Comparison of ENCODE assay signal across 11 cellular contexts in genomic region chr5:100550531-100551036, GRCh38. TPM values are rescaled to one million over a fixed set of nuclear protein-coding genes. Genes with fewer than 3 reads are reported as not detected.
DNase-seq lines count a peak whose midpoint lies in the region; ATAC-seq, FAIRE-seq and TF ChIP-seq lines count a peak whose summit lies in the region.
"Had no signal": no experiment of that assay in that cellular context is flagged by ENCODE, and none has a peak within 500 bp of the region (broad histone marks: within the 10 kb centered on the region; RNA-seq: fewer than 3 reads in every experiment).

No MANE protein-coding gene starts in this region.

- no peak overlapping the region for H3K9ac ChIP-seq in kidney (ENCODE audit: low read length in 2 of 2)

- H3K4me1 ChIP-seq in foreskin keratinocyte (peaks cover 20% of the 10 kb centered on the region), kidney (ENCODE audit: control insufficient read depth in 1 of 2, insufficient read depth in 1 of 2, low read depth in 1 of 2, low read length in 2 of 2) (no peaks in the 10 kb centered on the region)
- H3K4me1 ChIP-seq: right atrium auricular region had no signal

- H3K36me3 ChIP-seq in kidney (ENCODE audit: control insufficient read depth in 1 of 2, insufficient read depth in 2 of 2, low read length in 2 of 2), result no peaks in the 10 kb centered on the region
- H3K36me3 ChIP-seq: right atrium auricular region had no signal

- 78 to 100% methylated on average over 1 of the region's 1 CpG for WGBS in lower leg skin, 2 donors

- intact Hi-C loops in lower leg skin (cut with DNase I; ENCODE audit: low total_unique reads), result no loop called here
- intact Hi-C loops in kidney (cut with DNase I), result no loop called here
- intact Hi-C loops in sciatic nerve (cut with DNase I), result no loop called here

- H3K4me3 ChIP-seq in lower leg skin (ENCODE audit: low read depth, poor library complexity, severe bottlenecking), result no peak overlapping the region
- H3K4me3 ChIP-seq in kidney (ENCODE audit: low read length in 2 of 2), result no peak overlapping the region
- H3K4me3 ChIP-seq: right atrium auricular region had no signal

- TF ChIP-seq CTCF in foreskin keratinocyte (conservative IDR thresholded peaks at IDR 0.05) (no peak), lower leg skin (IDR thresholded peaks at IDR 0.05) (no peak), kidney (IDR thresholded peaks at IDR 0.05; ENCODE audit: borderline replicate concordance, extremely low read depth, insufficient read depth) (no peak)

- no peak for FAIRE-seq in kidney (lab: Jason Lieb, UNC)

- DNase-seq in foreskin keratinocyte, result peak; percentile 47 to 71
- no peak for DNase-seq in NCI-H526 (lab: John Stamatoyannopoulos, UW)
- DNase-seq in lower leg skin (ENCODE audit: low spot score in 2 of 2), result no peak
- DNase-seq in kidney, result no peak
- no peak for DNase-seq in sciatic nerve (ENCODE audit: low spot score)
- DNase-seq: NCI-H2107, trophoblast cell had no signal

- no peak for TF ChIP-seq POLR2A in lower leg skin (IDR thresholded peaks at IDR 0.05)

- H3K27ac ChIP-seq in foreskin keratinocyte (peak overlapping the region; percentile 33), kidney (ENCODE audit: low read depth in 2 of 2, low read length in 2 of 2) (no peak overlapping the region)
- H3K27ac ChIP-seq: right atrium auricular region had no signal

- H3K9me3 ChIP-seq in kidney (ENCODE audit: control insufficient read depth in 1 of 2, low read length in 2 of 2), result no peaks in the 10 kb centered on the region
- H3K9me3 ChIP-seq: right atrium auricular region had no signal

- no peaks in the 10 kb centered on the region for H3K27me3 ChIP-seq in foreskin keratinocyte
- H3K27me3 ChIP-seq: right atrium auricular region had no signal

- ATAC-seq in GM18502 (IDR thresholded peaks at IDR 0.05; ENCODE audit: poor library complexity, unreplicated experiment) (peak; percentile 96), GM21529 (IDR thresholded peaks at IDR 0.05; ENCODE audit: unreplicated experiment) (peak; percentile 94), HG03469 (IDR thresholded peaks at IDR 0.05; ENCODE audit: unreplicated experiment) (peak; percentile 90), foreskin keratinocyte (peak; percentile 91), sciatic nerve (no peak)

RNA-seq across cellular contexts. Expression of gene FAM174A, which starts 15.4 kb away (rescaled TPM):
- total RNA-seq in foreskin keratinocyte (12.2 and 16.8 TPM in 2 replicates), lower leg skin (100 to 1,000 TPM in 2 of 4 donors, 10 to 100 TPM in 2; 78.0 to 124 (median 99.5) TPM), kidney (21.1 TPM), sciatic nerve (14.5 TPM)
- polyA plus RNA-seq in foreskin keratinocyte (11.4 and 16.9 TPM in 2 replicates), kidney (ENCODE audit: insufficient read depth, low read depth, low replicate concordance) (29.5 TPM)

Comparison
In these comparisons a context has a peak if more than half of its experiments do, and no peak if none do; other contexts are left out.
1. DNase-seq: peak in foreskin keratinocyte (2 of 2); none in NCI-H526 (0 of 2), lower leg skin (0 of 2), kidney (single experiment) and sciatic nerve (single experiment).